Comparison of ENCODE assay signal across 1 cellular context in the genomic region with DNA sequence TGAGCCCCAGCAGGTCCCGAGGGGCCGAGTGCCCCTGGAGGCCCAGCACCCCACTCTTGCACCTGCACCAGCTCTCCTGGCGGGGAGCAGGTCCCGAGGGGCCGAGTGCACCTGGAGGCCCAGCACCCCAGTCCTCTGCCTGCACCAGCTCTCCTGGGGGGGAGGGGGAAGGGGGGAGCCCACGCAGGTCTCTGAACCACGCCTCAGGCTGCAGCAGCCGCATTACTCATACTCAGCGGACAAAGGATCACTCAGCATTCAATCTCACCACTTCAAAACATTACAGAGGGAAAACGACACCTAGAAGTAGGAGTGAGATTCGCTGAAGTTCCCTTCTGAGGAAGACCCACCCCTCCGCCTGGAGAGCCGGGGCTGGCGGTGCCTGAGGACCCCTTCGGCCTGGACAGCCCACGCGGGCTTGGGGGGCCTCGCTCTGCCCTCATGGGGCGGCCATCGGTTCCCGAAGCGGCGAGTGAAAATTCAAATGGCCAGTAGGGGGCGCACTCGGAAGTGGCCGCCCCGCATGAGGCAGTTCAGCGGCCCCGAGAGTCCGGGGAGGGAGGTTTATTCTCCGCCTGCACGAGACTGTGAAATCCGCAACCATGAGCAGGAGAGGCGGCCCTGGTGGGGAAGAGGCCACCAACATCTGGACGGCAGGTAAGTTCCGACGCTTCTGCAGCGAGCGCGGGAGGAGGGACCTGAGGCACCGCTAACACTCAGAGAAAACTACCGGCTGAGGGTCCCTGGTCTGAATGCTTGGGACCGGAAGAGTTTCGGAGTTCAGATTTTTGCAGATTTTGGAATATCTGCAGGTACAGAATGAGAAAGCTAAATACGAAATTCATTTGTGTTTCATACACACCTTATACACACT.
TF ChIP-seq lines count a peak whose summit lies in the region.

No MANE protein-coding gene starts in this region.

TF ChIP-seq in HepG2, 621 proteins besides CTCF, POLR2A, EP300 and RAD21 (continues in another document):
- TF ChIP-seq ZNF776 (CRISPR knock-in tag; IDR thresholded peaks at IDR 0.05), result no peak; the same call in 1 of the 2 replicates
- TF ChIP-seq ZSCAN25 (CRISPR knock-in tag; IDR thresholded peaks at IDR 0.05), result peak; percentile 24; the same call in 1 of the 2 replicates
- TF ChIP-seq YEATS2 (CRISPR knock-in tag; IDR thresholded peaks at IDR 0.05; ENCODE audit: borderline replicate concordance), result peak; percentile 72; the same call in 1 of the 2 replicates
- TF ChIP-seq ZNF350 (CRISPR knock-in tag; IDR thresholded peaks at IDR 0.05; ENCODE audit: borderline replicate concordance, low read depth), result peak; percentile 81; the same call in 1 of the 2 replicates
- TF ChIP-seq, protein P1, sequence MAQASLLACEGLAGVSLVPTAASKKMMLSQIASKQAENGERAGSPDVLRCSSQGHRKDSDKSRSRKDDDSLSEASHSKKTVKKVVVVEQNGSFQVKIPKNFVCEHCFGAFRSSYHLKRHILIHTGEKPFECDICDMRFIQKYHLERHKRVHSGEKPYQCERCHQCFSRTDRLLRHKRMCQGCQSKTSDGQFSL (CRISPR knock-in tag; IDR thresholded peaks at IDR 0.05), result peak; percentile 42; the same call in 1 of the 2 replicates
- 0 out of 2 replicates have a peak, but pooled peaks have one; percentile 56 for TF ChIP-seq ZNF136 (CRISPR knock-in tag; IDR thresholded peaks at IDR 0.05; ENCODE audit: low read depth)
- TF ChIP-seq, protein P2, sequence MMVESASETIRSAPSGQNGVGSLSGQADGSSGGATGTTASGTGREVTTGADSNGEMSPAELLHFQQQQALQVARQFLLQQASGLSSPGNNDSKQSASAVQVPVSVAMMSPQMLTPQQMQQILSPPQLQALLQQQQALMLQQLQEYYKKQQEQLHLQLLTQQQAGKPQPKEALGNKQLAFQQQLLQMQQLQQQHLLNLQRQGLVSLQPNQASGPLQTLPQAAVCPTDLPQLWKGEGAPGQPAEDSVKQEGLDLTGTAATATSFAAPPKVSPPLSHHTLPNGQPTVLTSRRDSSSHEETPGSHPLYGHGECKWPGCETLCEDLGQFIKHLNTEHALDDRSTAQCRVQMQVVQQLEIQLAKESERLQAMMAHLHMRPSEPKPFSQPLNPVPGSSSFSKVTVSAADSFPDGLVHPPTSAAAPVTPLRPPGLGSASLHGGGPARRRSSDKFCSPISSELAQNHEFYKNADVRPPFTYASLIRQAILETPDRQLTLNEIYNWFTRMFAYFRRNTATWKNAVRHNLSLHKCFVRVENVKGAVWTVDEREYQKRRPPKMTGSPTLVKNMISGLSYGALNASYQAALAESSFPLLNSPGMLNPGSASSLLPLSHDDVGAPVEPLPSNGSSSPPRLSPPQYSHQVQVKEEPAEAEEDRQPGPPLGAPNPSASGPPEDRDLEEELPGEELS (CRISPR knock-in tag; IDR thresholded peaks at IDR 0.05), result 0 out of 2 replicates have a peak, but pooled peaks have one; percentile 33
- peak; percentile 71; the same call in 1 of the 2 replicates for TF ChIP-seq ZNF816 (CRISPR knock-in tag; IDR thresholded peaks at IDR 0.05; ENCODE audit: borderline replicate concordance)
- peak; percentile 38 for TF ChIP-seq SRSF1 (optimal IDR thresholded peaks at IDR 0.05; ENCODE audit: low read depth, low read length)
- TF ChIP-seq, protein P3, sequence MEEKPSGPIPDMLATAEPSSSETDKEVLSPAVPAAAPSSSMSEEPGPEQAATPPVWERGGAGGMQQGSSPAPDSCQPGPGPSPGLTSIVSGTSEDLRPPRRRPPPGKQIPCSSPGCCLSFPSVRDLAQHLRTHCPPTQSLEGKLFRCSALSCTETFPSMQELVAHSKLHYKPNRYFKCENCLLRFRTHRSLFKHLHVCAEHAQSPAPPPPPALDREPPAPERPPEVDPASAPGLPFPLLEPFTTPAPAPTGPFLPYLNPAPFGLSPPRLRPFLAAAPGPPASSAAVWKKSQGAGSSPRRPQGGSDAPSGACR (CRISPR knock-in tag; IDR thresholded peaks at IDR 0.05), result 0 out of 2 replicates have a peak, but pooled peaks have one; percentile 52
- TF ChIP-seq ESRRA (CRISPR knock-in tag; IDR thresholded peaks at IDR 0.05; ENCODE audit: low read depth), result 0 out of 2 replicates have a peak, but pooled peaks have one; percentile 23
- TF ChIP-seq NCOA2 (CRISPR knock-in tag; IDR thresholded peaks at IDR 0.05), result 0 out of 2 replicates have a peak, but pooled peaks have one; percentile 30
- TF ChIP-seq POLR2G (IDR thresholded peaks at IDR 0.05; ENCODE audit: low read depth, low read length), result peak; percentile 87
- TF ChIP-seq ZNF878 (CRISPR knock-in tag; IDR thresholded peaks at IDR 0.05), result peak; percentile 89
- TF ChIP-seq GABPA (IDR thresholded peaks at IDR 0.05; ENCODE audit: low read depth, low read length), result no peak
- TF ChIP-seq GABPA (CRISPR knock-in tag; IDR thresholded peaks at IDR 0.05; ENCODE audit: low read depth), result 0 out of 2 replicates have a peak, but pooled peaks have one; percentile 29
- TF ChIP-seq, protein P4, sequence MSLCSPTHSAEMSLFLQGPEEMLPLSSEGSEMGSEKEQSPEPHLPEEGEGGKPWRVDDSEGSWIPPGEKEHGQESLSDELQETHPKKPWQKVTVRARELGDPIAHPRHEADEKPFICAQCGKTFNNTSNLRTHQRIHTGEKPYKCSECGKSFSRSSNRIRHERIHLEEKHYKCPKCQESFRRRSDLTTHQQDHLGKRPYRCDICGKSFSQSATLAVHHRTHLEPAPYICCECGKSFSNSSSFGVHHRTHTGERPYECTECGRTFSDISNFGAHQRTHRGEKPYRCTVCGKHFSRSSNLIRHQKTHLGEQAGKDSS (CRISPR knock-in tag; IDR thresholded peaks at IDR 0.05; ENCODE audit: borderline replicate concordance, low read depth), result peak; percentile 26; the same call in 1 of the 2 replicates
- 0 out of 2 replicates have a peak, but pooled peaks have one; percentile 40 for TF ChIP-seq ZNF543 (CRISPR knock-in tag; IDR thresholded peaks at IDR 0.05)
- TF ChIP-seq FOXK1 (CRISPR knock-in tag; IDR thresholded peaks at IDR 0.05; ENCODE audit: borderline replicate concordance, low read depth), result 0 out of 2 replicates have a peak, but pooled peaks have one; percentile 6
- TF ChIP-seq, protein P5, sequence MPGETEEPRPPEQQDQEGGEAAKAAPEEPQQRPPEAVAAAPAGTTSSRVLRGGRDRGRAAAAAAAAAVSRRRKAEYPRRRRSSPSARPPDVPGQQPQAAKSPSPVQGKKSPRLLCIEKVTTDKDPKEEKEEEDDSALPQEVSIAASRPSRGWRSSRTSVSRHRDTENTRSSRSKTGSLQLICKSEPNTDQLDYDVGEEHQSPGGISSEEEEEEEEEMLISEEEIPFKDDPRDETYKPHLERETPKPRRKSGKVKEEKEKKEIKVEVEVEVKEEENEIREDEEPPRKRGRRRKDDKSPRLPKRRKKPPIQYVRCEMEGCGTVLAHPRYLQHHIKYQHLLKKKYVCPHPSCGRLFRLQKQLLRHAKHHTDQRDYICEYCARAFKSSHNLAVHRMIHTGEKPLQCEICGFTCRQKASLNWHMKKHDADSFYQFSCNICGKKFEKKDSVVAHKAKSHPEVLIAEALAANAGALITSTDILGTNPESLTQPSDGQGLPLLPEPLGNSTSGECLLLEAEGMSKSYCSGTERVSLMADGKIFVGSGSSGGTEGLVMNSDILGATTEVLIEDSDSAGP (CRISPR knock-in tag; IDR thresholded peaks at IDR 0.05; ENCODE audit: borderline replicate concordance), result peak; percentile 74; the same call in 1 of the 2 replicates
- 0 out of 2 replicates have a peak, but pooled peaks have one; percentile 37 for TF ChIP-seq NFYC (CRISPR knock-in tag; IDR thresholded peaks at IDR 0.05)
- peak; percentile 59; the same call in 1 of the 2 replicates for TF ChIP-seq ZNF292 (CRISPR knock-in tag; IDR thresholded peaks at IDR 0.05; ENCODE audit: borderline replicate concordance, low read depth)
- peak; percentile 82; the same call in 1 of the 2 replicates for TF ChIP-seq ZNF607 (CRISPR knock-in tag; IDR thresholded peaks at IDR 0.05; ENCODE audit: borderline replicate concordance)
- no peak for TF ChIP-seq ZKSCAN1 (IDR thresholded peaks at IDR 0.05; ENCODE audit: low read length)
- no peak for TF ChIP-seq ZNF383 (CRISPR knock-in tag; IDR thresholded peaks at IDR 0.05; ENCODE audit: borderline replicate concordance)
- peak; percentile 84 for TF ChIP-seq HOXA3 (CRISPR knock-in tag; IDR thresholded peaks at IDR 0.05)
- TF ChIP-seq KDM2A (CRISPR knock-in tag; IDR thresholded peaks at IDR 0.05; ENCODE audit: borderline replicate concordance, low read depth), result peak; percentile 94
- TF ChIP-seq, protein P6, sequence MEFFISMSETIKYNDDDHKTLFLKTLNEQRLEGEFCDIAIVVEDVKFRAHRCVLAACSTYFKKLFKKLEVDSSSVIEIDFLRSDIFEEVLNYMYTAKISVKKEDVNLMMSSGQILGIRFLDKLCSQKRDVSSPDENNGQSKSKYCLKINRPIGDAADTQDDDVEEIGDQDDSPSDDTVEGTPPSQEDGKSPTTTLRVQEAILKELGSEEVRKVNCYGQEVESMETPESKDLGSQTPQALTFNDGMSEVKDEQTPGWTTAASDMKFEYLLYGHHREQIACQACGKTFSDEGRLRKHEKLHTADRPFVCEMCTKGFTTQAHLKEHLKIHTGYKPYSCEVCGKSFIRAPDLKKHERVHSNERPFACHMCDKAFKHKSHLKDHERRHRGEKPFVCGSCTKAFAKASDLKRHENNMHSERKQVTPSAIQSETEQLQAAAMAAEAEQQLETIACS (CRISPR knock-in tag; IDR thresholded peaks at IDR 0.05), result no peak
- peak; percentile 77; the same call in 1 of the 2 replicates for TF ChIP-seq ZNF709 (CRISPR knock-in tag; IDR thresholded peaks at IDR 0.05)
- peak; percentile 44; the same call in 1 of the 2 replicates for TF ChIP-seq NR2C2 (CRISPR knock-in tag; IDR thresholded peaks at IDR 0.05; ENCODE audit: borderline replicate concordance)
- peak; percentile 75; the same call in 1 of the 2 replicates for TF ChIP-seq REPIN1 (CRISPR knock-in tag; IDR thresholded peaks at IDR 0.05; ENCODE audit: borderline replicate concordance, low read depth)
- TF ChIP-seq, protein P7, sequence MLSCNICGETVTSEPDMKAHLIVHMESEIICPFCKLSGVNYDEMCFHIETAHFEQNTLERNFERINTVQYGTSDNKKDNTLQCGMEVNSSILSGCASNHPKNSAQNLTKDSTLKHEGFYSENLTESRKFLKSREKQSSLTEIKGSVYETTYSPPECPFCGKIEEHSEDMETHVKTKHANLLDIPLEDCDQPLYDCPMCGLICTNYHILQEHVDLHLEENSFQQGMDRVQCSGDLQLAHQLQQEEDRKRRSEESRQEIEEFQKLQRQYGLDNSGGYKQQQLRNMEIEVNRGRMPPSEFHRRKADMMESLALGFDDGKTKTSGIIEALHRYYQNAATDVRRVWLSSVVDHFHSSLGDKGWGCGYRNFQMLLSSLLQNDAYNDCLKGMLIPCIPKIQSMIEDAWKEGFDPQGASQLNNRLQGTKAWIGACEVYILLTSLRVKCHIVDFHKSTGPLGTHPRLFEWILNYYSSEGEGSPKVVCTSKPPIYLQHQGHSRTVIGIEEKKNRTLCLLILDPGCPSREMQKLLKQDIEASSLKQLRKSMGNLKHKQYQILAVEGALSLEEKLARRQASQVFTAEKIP (CRISPR knock-in tag; IDR thresholded peaks at IDR 0.05; ENCODE audit: borderline replicate concordance), result no peak
- TF ChIP-seq, protein P8, sequence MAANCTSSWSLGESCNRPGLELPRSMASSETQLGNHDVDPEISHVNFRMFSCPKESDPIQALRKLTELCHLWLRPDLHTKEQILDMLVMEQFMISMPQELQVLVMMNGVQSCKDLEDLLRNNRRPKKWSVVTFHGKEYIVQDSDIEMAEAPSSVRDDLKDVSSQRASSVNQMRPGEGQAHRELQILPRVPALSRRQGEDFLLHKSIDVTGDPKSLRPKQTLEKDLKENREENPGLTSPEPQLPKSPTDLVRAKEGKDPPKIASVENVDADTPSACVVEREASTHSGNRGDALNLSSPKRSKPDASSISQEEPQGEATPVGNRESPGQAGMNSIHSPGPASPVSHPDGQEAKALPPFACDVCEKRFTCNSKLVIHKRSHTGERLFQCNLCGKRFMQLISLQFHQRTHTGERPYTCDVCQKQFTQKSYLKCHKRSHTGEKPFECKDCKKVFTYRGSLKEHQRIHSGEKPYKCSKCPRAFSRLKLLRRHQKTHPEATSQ (CRISPR knock-in tag; IDR thresholded peaks at IDR 0.05; ENCODE audit: borderline replicate concordance), result peak; percentile 41; the same call in 1 of the 2 replicates
- 0 out of 2 replicates have a peak, but pooled peaks have one; percentile 48 for TF ChIP-seq ZNF605 (CRISPR knock-in tag; IDR thresholded peaks at IDR 0.05)
- TF ChIP-seq HMG20A (CRISPR knock-in tag; IDR thresholded peaks at IDR 0.05; ENCODE audit: borderline replicate concordance), result 0 out of 2 replicates have a peak, but pooled peaks have one; percentile 16
- TF ChIP-seq, protein P9, sequence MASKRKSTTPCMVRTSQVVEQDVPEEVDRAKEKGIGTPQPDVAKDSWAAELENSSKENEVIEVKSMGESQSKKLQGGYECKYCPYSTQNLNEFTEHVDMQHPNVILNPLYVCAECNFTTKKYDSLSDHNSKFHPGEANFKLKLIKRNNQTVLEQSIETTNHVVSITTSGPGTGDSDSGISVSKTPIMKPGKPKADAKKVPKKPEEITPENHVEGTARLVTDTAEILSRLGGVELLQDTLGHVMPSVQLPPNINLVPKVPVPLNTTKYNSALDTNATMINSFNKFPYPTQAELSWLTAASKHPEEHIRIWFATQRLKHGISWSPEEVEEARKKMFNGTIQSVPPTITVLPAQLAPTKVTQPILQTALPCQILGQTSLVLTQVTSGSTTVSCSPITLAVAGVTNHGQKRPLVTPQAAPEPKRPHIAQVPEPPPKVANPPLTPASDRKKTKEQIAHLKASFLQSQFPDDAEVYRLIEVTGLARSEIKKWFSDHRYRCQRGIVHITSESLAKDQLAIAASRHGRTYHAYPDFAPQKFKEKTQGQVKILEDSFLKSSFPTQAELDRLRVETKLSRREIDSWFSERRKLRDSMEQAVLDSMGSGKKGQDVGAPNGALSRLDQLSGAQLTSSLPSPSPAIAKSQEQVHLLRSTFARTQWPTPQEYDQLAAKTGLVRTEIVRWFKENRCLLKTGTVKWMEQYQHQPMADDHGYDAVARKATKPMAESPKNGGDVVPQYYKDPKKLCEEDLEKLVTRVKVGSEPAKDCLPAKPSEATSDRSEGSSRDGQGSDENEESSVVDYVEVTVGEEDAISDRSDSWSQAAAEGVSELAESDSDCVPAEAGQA (IDR thresholded peaks at IDR 0.05; ENCODE audit: low read depth), result no peak; the same call in 1 of the 2 replicates
- TF ChIP-seq, protein P9 (CRISPR knock-in tag; IDR thresholded peaks at IDR 0.05; ENCODE audit: borderline replicate concordance), result 0 out of 2 replicates have a peak, but pooled peaks have one; percentile 33
- TF ChIP-seq TEAD3 (CRISPR knock-in tag; optimal IDR thresholded peaks at IDR 0.05; ENCODE audit: borderline replicate concordance), result peak; percentile 71
- 0 out of 2 replicates have a peak, but pooled peaks have one; percentile 12 for TF ChIP-seq ZNF430 (CRISPR knock-in tag; IDR thresholded peaks at IDR 0.05)
